ENCODE assay signal across 8 cellular contexts in the genomic region with DNA sequence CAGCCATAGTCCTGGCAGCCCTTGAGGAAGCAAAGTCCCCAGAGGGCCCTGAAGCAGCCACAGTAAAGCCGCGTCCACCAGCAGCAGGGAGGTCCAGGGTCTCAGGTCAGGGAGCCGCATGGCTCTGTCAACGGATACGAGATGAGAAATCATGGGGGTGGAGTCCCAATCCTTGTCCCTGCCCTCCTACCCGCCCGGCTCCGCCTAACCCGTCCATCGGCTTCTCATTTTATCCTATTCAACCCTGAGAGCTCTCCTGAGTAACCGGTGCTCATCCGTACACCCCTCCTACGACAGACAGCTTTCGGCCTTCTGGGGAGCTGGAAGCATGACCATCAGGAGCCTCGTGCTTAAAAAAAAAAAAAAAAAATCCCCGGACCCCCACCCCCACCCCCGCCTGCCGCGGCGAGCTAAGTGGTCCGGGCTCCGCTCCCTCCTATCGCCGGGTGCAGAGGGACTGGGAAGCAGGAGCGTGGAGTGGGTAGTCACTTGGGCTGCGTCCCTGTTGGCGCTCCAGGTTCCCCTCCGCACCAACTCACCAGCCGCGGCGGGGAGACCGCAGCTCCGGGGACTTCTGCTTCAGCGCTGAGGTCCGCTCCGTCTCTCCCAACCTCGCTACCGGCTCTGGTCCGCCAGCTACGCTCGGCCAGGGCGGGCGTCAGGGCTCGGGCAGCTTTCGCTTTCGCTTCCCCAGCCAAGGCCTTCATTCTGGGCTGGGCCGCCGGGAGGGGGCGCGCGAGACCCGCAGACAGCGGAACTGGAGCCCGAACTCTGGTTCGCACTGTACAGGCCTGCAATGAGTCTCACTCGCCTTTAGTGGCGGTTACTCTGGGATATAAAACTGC. TPM values are rescaled to one million over a fixed set of nuclear protein-coding genes. Genes with fewer than 3 reads are reported as not detected.
A peak's percentile ranks its signal among the peaks of the same experiment; 100 is the strongest.
DNase-seq lines count a peak whose midpoint lies in the region; ATAC-seq, FAIRE-seq and TF ChIP-seq lines count a peak whose summit lies in the region.

TAP2 (minus strand) TSS at position 626 of the 845 bp plus-strand sequence; CDS start at position 120, 506 bp downstream.

- peaks cover 12% of the 10 kb centered on the region for H3K4me1 ChIP-seq in adipocyte (ENCODE audit: control insufficient read depth, insufficient read depth, low read length)
- peaks cover 18 to 39% (median 26%) of the 10 kb centered on the region in 4 donors for H3K4me1 ChIP-seq in upper lobe of left lung

- intact Hi-C loops in cardiac septum (cut with DNase I) (loop anchor here (1.0 kb wide), 2 partner anchors 15 to 30 kb away; partner anchors contain the start of gene TAP1), posterior cingulate gyrus (cut with DNase I) (loop anchor here (1.0 kb wide), 2 partner anchors 16 to 30 kb away; partner anchors contain the start of gene PSMB9)

- H3K4me3 ChIP-seq in adipocyte (ENCODE audit: low read length) (peak within 1 kb of the TSS; percentile 88), upper lobe of left lung (peak within 1 kb of the TSS; percentile 47 to 80 (median 68))

- peak; percentile 93 for FAIRE-seq in GM12892 (lab: Jason Lieb, UNC)

- DNase-seq in GM12892 (ENCODE audit: insufficient read length) (peak; percentile 94), NCI-H1417 treated with DMSO at 0.1 percent for 48 hours (lab: John Stamatoyannopoulos, UW) (peak; percentile 59), T follicular helper cell (ENCODE audit: low read depth) (peak; percentile 97), adipocyte (ENCODE audit: low read depth) (peak; percentile 98), cardiac septum (ENCODE audit: low spot score) (peak; percentile 99), posterior cingulate gyrus (peak; percentile 90 to 99 (median 96)), upper lobe of left lung (peak; percentile 98 to 100)

- H3K27ac ChIP-seq in upper lobe of left lung = peak within 1 kb of the TSS; percentile 89 to 99 (median 92)

- 0 to 1% methylated on average over 23 to 53 of the region's 57 CpGs for WGBS in upper lobe of left lung, 2 donors

- H3K36me3 ChIP-seq in adipocyte (ENCODE audit: control insufficient read depth, insufficient read depth, low read length, severe bottlenecking) (peaks cover 22% of the 10 kb centered on the region), upper lobe of left lung (peaks cover 0 to 55% (median 23%) of the 10 kb centered on the region in 4 donors)

- H3K9me3 ChIP-seq in adipocyte (ENCODE audit: control insufficient read depth, low read length) = no peaks in the 10 kb centered on the region
- no peaks in the 10 kb centered on the region for H3K9me3 ChIP-seq in upper lobe of left lung

- TF ChIP-seq CTCF in upper lobe of left lung (IDR thresholded peaks at IDR 0.05) = peak; percentile 95 to 99 (median 97)

- H3K27me3 ChIP-seq in adipocyte (replicated peaks; ENCODE audit: control insufficient read depth, insufficient read depth, low read length) (no peaks in the 10 kb centered on the region), upper lobe of left lung (no peaks in the 10 kb centered on the region)

- peak; percentile 86 for ATAC-seq in HG02798 (IDR thresholded peaks at IDR 0.05; ENCODE audit: poor library complexity, unreplicated experiment)
- ATAC-seq in upper lobe of left lung (ENCODE audit: low FRiP score in 2 of 2) = peak; percentile 98 to 99

- TF ChIP-seq EP300 in upper lobe of left lung (IDR thresholded peaks at IDR 0.05) = peak in 1 of 4 donors; percentile 64

- H3K9ac ChIP-seq in adipocyte (ENCODE audit: low read length) = peak within 1 kb of the TSS; percentile 90

- TF ChIP-seq POLR2A in GM12892 (IDR thresholded peaks at IDR 0.05; ENCODE audit: low read depth, low read length) (peak; percentile 86), upper lobe of left lung (IDR thresholded peaks at IDR 0.05) (peak in 3 of 4 donors; percentile 45 to 75 (median 48))

RNA-seq across cellular contexts. Expression of gene TAP2, which starts in this region (rescaled TPM):
- 45.5 TPM for polyA plus RNA-seq in GM12892 (2012; ENCODE audit: missing spikeins)
- total RNA-seq in cardiac septum (12.7 TPM), upper lobe of left lung (100 to 1,000 TPM in 2 of 6 donors, 10 to 100 TPM in 4; 17.6 to 266 (median 62.1) TPM)

Comparison
In these comparisons a context has a peak if more than half of its experiments do, and no peak if none do; other contexts are left out.
1. Peak in every context shown above with its lines: DNase-seq, ATAC-seq, H3K4me3 ChIP-seq and H3K27ac ChIP-seq.